Comparison of ENCODE assay signal across 1 cellular context in genomic region chr16:20741555-20742285, GRCh38.
TF ChIP-seq lines count a peak whose summit lies in the region.

A gene with protein sequence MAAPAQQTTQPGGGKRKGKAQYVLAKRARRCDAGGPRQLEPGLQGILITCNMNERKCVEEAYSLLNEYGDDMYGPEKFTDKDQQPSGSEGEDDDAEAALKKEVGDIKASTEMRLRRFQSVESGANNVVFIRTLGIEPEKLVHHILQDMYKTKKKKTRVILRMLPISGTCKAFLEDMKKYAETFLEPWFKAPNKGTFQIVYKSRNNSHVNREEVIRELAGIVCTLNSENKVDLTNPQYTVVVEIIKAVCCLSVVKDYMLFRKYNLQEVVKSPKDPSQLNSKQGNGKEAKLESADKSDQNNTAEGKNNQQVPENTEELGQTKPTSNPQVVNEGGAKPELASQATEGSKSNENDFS (minus strand): TSS chr16:20741818. CDS start chr16:20741739, 79 bp downstream.

TF ChIP-seq in HepG2, 621 proteins besides CTCF, POLR2A, EP300 and RAD21 (continued from another document and continues in another):
- TF ChIP-seq, protein P1, sequence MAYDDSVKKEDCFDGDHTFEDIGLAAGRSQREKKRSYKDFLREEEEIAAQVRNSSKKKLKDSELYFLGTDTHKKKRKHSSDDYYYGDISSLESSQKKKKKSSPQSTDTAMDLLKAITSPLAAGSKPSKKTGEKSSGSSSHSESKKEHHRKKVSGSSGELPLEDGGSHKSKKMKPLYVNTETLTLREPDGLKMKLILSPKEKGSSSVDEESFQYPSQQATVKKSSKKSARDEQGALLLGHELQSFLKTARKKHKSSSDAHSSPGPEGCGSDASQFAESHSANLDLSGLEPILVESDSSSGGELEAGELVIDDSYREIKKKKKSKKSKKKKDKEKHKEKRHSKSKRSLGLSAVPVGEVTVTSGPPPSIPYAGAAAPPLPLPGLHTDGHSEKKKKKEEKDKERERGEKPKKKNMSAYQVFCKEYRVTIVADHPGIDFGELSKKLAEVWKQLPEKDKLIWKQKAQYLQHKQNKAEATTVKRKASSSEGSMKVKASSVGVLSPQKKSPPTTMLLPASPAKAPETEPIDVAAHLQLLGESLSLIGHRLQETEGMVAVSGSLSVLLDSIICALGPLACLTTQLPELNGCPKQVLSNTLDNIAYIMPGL (CRISPR knock-in tag; IDR thresholded peaks at IDR 0.05; ENCODE audit: borderline replicate concordance in 1 of 2, low read depth in 1 of 2) = peak; percentile 93 to 96
- no peak for TF ChIP-seq ZNF460 (CRISPR knock-in tag; IDR thresholded peaks at IDR 0.05; ENCODE audit: borderline replicate concordance)
- TF ChIP-seq, protein P2, sequence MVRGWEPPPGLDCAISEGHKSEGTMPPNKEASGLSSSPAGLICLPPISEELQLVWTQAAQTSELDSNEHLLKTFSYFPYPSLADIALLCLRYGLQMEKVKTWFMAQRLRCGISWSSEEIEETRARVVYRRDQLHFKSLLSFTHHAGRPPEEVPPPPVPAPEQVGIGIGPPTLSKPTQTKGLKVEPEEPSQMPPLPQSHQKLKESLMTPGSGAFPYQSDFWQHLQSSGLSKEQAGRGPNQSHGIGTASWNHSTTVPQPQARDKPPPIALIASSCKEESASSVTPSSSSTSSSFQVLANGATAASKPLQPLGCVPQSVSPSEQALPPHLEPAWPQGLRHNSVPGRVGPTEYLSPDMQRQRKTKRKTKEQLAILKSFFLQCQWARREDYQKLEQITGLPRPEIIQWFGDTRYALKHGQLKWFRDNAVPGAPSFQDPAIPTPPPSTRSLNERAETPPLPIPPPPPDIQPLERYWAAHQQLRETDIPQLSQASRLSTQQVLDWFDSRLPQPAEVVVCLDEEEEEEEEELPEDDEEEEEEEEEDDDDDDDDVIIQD (CRISPR knock-in tag; IDR thresholded peaks at IDR 0.05; ENCODE audit: low read depth) = peak; percentile 97
- TF ChIP-seq ZNF616 (CRISPR knock-in tag; IDR thresholded peaks at IDR 0.05; ENCODE audit: low read depth) = peak; percentile 77
- TF ChIP-seq ZNF280D (CRISPR knock-in tag; IDR thresholded peaks at IDR 0.05) = peak; percentile 83
- 0 out of 2 replicates have a peak, but pooled peaks have one; percentile 35 for TF ChIP-seq MAFG (CRISPR knock-in tag; IDR thresholded peaks at IDR 0.05)
- TF ChIP-seq MYNN (CRISPR knock-in tag; IDR thresholded peaks at IDR 0.05; ENCODE audit: low read depth) = no peak; the same call in 1 of the 2 replicates
- no peak for TF ChIP-seq TRIM22 (IDR thresholded peaks at IDR 0.05)
- TF ChIP-seq EED (CRISPR knock-in tag; IDR thresholded peaks at IDR 0.05) = peak; percentile 73; the same call in 1 of the 2 replicates
- peak; percentile 89; the same call in 1 of the 2 replicates for TF ChIP-seq SP140L (CRISPR knock-in tag; IDR thresholded peaks at IDR 0.05; ENCODE audit: borderline replicate concordance)
- TF ChIP-seq ZNF720 (CRISPR knock-in tag; IDR thresholded peaks at IDR 0.05) = peak; percentile 98
- TF ChIP-seq ZNF704 (CRISPR knock-in tag; IDR thresholded peaks at IDR 0.05; ENCODE audit: borderline replicate concordance) = peak; percentile 35; the same call in 1 of the 2 replicates
- TF ChIP-seq IRF1 (CRISPR knock-in tag; IDR thresholded peaks at IDR 0.05; ENCODE audit: low read depth) = no peak; the same call in 1 of the 2 replicates
- TF ChIP-seq ZNF614 (CRISPR knock-in tag; IDR thresholded peaks at IDR 0.05; ENCODE audit: borderline replicate concordance) = peak; percentile 87; the same call in 1 of the 2 replicates
- 0 out of 2 replicates have a peak, but pooled peaks have one; percentile 23 for TF ChIP-seq RELA (CRISPR knock-in tag; IDR thresholded peaks at IDR 0.05)
- peak; percentile 84; the same call in 1 of the 2 replicates for TF ChIP-seq ZNF761 (CRISPR knock-in tag; conservative IDR thresholded peaks at IDR 0.05)
- TF ChIP-seq ZKSCAN1 (IDR thresholded peaks at IDR 0.05; ENCODE audit: low read length) = peak; percentile 73; the same call in 1 of the 2 replicates
- TF ChIP-seq, protein P3, sequence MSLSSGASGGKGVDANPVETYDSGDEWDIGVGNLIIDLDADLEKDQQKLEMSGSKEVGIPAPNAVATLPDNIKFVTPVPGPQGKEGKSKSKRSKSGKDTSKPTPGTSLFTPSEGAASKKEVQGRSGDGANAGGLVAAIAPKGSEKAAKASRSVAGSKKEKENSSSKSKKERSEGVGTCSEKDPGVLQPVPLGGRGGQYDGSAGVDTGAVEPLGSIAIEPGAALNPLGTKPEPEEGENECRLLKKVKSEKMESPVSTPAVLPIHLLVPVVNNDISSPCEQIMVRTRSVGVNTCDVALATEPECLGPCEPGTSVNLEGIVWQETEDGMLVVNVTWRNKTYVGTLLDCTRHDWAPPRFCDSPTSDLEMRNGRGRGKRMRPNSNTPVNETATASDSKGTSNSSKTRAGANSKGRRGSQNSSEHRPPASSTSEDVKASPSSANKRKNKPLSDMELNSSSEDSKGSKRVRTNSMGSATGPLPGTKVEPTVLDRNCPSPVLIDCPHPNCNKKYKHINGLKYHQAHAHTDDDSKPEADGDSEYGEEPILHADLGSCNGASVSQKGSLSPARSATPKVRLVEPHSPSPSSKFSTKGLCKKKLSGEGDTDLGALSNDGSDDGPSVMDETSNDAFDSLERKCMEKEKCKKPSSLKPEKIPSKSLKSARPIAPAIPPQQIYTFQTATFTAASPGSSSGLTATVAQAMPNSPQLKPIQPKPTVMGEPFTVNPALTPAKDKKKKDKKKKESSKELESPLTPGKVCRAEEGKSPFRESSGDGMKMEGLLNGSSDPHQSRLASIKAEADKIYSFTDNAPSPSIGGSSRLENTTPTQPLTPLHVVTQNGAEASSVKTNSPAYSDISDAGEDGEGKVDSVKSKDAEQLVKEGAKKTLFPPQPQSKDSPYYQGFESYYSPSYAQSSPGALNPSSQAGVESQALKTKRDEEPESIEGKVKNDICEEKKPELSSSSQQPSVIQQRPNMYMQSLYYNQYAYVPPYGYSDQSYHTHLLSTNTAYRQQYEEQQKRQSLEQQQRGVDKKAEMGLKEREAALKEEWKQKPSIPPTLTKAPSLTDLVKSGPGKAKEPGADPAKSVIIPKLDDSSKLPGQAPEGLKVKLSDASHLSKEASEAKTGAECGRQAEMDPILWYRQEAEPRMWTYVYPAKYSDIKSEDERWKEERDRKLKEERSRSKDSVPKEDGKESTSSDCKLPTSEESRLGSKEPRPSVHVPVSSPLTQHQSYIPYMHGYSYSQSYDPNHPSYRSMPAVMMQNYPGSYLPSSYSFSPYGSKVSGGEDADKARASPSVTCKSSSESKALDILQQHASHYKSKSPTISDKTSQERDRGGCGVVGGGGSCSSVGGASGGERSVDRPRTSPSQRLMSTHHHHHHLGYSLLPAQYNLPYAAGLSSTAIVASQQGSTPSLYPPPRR (CRISPR knock-in tag; IDR thresholded peaks at IDR 0.05; ENCODE audit: borderline replicate concordance) = peak; percentile 71; the same call in 1 of the 2 replicates
- TF ChIP-seq ARHGAP35 (CRISPR knock-in tag; IDR thresholded peaks at IDR 0.05; ENCODE audit: borderline replicate concordance) = peak; percentile 89; the same call in 1 of the 2 replicates
- TF ChIP-seq ZBTB26 (CRISPR knock-in tag; IDR thresholded peaks at IDR 0.05; ENCODE audit: borderline replicate concordance) = peak; percentile 86
- TF ChIP-seq GABPA (IDR thresholded peaks at IDR 0.05; ENCODE audit: low read depth, low read length) = no peak
- peak; percentile 82 for TF ChIP-seq GABPA (CRISPR knock-in tag; IDR thresholded peaks at IDR 0.05; ENCODE audit: low read depth)
- TF ChIP-seq MXD1 (CRISPR knock-in tag; IDR thresholded peaks at IDR 0.05) = peak; percentile 95
- TF ChIP-seq CHD4 (IDR thresholded peaks at IDR 0.05; ENCODE audit: borderline replicate concordance, low read length) = no peak; the same call in 1 of the 2 replicates
- peak; percentile 99 for TF ChIP-seq PHF8 (CRISPR knock-in tag; IDR thresholded peaks at IDR 0.05)
- no peak for TF ChIP-seq NFIC (IDR thresholded peaks at IDR 0.05; ENCODE audit: low read length)
- peak; percentile 91; the same call in 1 of the 2 replicates for TF ChIP-seq THAP7 (CRISPR knock-in tag; IDR thresholded peaks at IDR 0.05)
- TF ChIP-seq CREM (IDR thresholded peaks at IDR 0.05) = peak; percentile 100
- TF ChIP-seq CREM (CRISPR knock-in tag; IDR thresholded peaks at IDR 0.05) = peak; percentile 98
- peak; percentile 58 for TF ChIP-seq MTF1 (CRISPR knock-in tag; IDR thresholded peaks at IDR 0.05)
- peak; percentile 97 for TF ChIP-seq ZNF776 (CRISPR knock-in tag; IDR thresholded peaks at IDR 0.05)
- TF ChIP-seq, protein P4, sequence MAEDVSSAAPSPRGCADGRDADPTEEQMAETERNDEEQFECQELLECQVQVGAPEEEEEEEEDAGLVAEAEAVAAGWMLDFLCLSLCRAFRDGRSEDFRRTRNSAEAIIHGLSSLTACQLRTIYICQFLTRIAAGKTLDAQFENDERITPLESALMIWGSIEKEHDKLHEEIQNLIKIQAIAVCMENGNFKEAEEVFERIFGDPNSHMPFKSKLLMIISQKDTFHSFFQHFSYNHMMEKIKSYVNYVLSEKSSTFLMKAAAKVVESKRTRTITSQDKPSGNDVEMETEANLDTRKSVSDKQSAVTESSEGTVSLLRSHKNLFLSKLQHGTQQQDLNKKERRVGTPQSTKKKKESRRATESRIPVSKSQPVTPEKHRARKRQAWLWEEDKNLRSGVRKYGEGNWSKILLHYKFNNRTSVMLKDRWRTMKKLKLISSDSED (CRISPR knock-in tag; IDR thresholded peaks at IDR 0.05) = peak; percentile 89; the same call in 1 of the 2 replicates
- peak; percentile 62; the same call in 1 of the 2 replicates for TF ChIP-seq XBP1 (CRISPR knock-in tag; IDR thresholded peaks at IDR 0.05)
- TF ChIP-seq XRCC5 (optimal IDR thresholded peaks at IDR 0.05; ENCODE audit: low read length) = peak; percentile 94
- TF ChIP-seq ZNF570 (CRISPR knock-in tag; IDR thresholded peaks at IDR 0.05; ENCODE audit: borderline replicate concordance) = no peak
- peak; percentile 76 for TF ChIP-seq GZF1 (CRISPR knock-in tag; IDR thresholded peaks at IDR 0.05)
- TF ChIP-seq SKI (IDR thresholded peaks at IDR 0.05; ENCODE audit: partially characterized antibody) = peak; percentile 50
- no peak for TF ChIP-seq MTA3 (CRISPR knock-in tag; IDR thresholded peaks at IDR 0.05)
- peak; percentile 82; the same call in 1 of the 2 replicates for TF ChIP-seq KDM4B (CRISPR knock-in tag; IDR thresholded peaks at IDR 0.05)
- TF ChIP-seq U2AF1 (optimal IDR thresholded peaks at IDR 0.05; ENCODE audit: low read depth, low read length) = no peak
